Comparison of ENCODE assay signal across 15 cellular contexts in the genomic region with DNA sequence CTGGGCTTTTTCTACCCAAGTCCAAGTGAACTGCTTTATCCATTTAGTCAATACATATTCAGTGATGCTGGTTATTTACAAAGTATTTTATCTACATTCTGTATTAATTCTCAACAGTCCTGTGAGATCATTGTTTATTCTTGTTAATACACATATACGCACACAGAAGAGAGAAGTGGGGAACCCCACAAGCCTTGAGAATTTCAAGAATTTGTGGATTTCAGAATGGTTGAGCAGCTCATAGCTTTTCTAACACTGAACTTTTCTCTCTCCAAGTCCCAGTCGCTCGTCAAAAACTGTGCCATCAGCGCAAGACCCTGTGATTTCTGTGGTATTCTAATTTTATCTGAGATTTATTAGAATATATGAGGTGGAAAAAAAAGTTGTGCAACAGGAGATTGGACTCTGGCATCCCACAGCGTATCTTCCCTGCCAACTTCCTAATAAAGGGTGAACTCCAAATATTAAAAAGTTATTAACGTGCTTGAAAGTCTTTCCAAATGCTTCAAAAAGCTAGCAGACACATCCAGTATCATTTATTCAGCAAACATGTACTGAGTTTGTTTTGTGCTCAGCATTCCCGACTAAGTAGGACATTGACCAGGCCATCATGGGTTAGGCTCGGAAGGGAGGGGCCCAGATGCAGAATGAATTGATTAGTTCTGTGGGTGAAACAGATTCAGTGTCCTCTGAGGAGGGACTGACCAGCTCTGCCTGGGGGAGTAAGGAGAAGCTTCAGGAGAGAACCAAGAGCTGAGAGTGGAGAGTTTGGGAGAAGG.
DNase-seq lines count a peak whose midpoint lies in the region; ATAC-seq and TF ChIP-seq lines count a peak whose summit lies in the region.
"Had no signal": no experiment of that assay in that cellular context is flagged by ENCODE, and none has a peak within 500 bp of the region (broad histone marks: within the 10 kb centered on the region; RNA-seq: fewer than 3 reads in every experiment).

No MANE protein-coding gene starts in this region.

- no peak for ATAC-seq in right cardiac atrium
- peak; percentile 73 for ATAC-seq in sciatic nerve
- ATAC-seq in aorta (ENCODE audit: low FRiP score), result peak; percentile 62
- ATAC-seq in activated T-cell treated with anti-CD3 and anti-CD28 coated beads, Interleukin-2, amount 50 U/mL, for 4 hours, result no peak
- no peak for ATAC-seq in GM21423 (IDR thresholded peaks at IDR 0.05; ENCODE audit: unreplicated experiment)
- ATAC-seq in HG03469 (IDR thresholded peaks at IDR 0.05; ENCODE audit: unreplicated experiment), result no peak
- ATAC-seq: A549, Panc1 had no signal

- no peak overlapping the region for H3K4me3 Mint-ChIP-seq in activated T-cell treated with anti-CD3 and anti-CD28 coated beads, Interleukin-2, amount 50 U/mL, for 4 hours

- peaks cover 2% of the 10 kb centered on the region for H3K4me1 Mint-ChIP-seq in activated T-cell treated with anti-CD3 and anti-CD28 coated beads, Interleukin-2, amount 50 U/mL, for 4 hours (ENCODE audit: low read depth)

- peaks cover 10% of the 10 kb centered on the region for H3K27me3 Mint-ChIP-seq in activated T-cell treated with anti-CD3 and anti-CD28 coated beads, Interleukin-2, amount 50 U/mL, for 4 hours (ENCODE audit: low read depth)

- H3K36me3 Mint-ChIP-seq in activated T-cell treated with anti-CD3 and anti-CD28 coated beads, Interleukin-2, amount 50 U/mL, for 4 hours (ENCODE audit: insufficient read depth), result no peaks in the 10 kb centered on the region

- peak overlapping the region; percentile 56 to 97 for H3K27ac ChIP-seq in right atrium auricular region
- H3K27ac ChIP-seq in right cardiac atrium (ENCODE audit: low read length), result peak overlapping the region; percentile 79
- peak overlapping the region; percentile 95 to 97 for H3K27ac ChIP-seq in aorta (ENCODE audit: low read depth in 1 of 2, low read length in 2 of 2)

- 62% methylated on average over 8 of the region's 8 CpGs for WGBS in right cardiac atrium
- 10 to 14% methylated on average over 8 of the region's 8 CpGs for WGBS in aorta, 2 donors

- H3K9me3 ChIP-seq in right atrium auricular region, result no peaks in the 10 kb centered on the region
- H3K9me3 ChIP-seq in right cardiac atrium (ENCODE audit: control insufficient read depth, low read length), result no peaks in the 10 kb centered on the region
- no peaks in the 10 kb centered on the region for H3K9me3 ChIP-seq in aorta (ENCODE audit: control insufficient read depth, low read length)
- H3K9me3 ChIP-seq: A549 had no signal

- intact Hi-C loops in cardiac septum (cut with DNase I), result no loop called here
- intact Hi-C loops in right cardiac atrium (cut with DNase I), result loop anchor here in 1 of 4 donors (10.0 kb wide), 1 partner anchor 70 kb away; no protein-coding TSS in a partner anchor
- intact Hi-C loops in sciatic nerve (cut with DNase I), result no loop called here
- intact Hi-C loops in aorta (cut with DNase I), result no loop called here

- DNase-seq in right atrium auricular region (ENCODE audit: low spot score), result no peak
- no peak for DNase-seq in cardiac septum (ENCODE audit: low spot score)
- no peak for DNase-seq in right cardiac atrium
- no peak for DNase-seq in sciatic nerve (ENCODE audit: low spot score)
- no peak for DNase-seq in aorta
- DNase-seq in activated T-cell treated with anti-CD3 and anti-CD28 coated beads, Interleukin-2, amount 50 U/mL, for 4 hours, result no peak
- DNase-seq: activated CD4-positive, alpha-beta T cell treated with anti-CD3 and anti-CD28 coated beads, Interleukin-2, amount 50 U/mL, for 48 hours; activated effector memory CD4-positive, alpha-beta T cell treated with Interleukin-2 at 50 U/mL for 16 hours; COR-L47; NCI-H510A treated with DMSO at 0.1 percent for 48 hours; T-helper 9 cell had no signal

- H3K4me3 ChIP-seq in right atrium auricular region, result no peak overlapping the region
- no peak overlapping the region for H3K4me3 ChIP-seq in right cardiac atrium (ENCODE audit: low read length)
- H3K4me3 ChIP-seq in aorta (ENCODE audit: low read length in 2 of 2), result no peak overlapping the region
- H3K4me3 ChIP-seq: A549 had no signal

- TF ChIP-seq CTCF in right atrium auricular region (IDR thresholded peaks at IDR 0.05), result no peak

- H3K27me3 ChIP-seq in right atrium auricular region, result no peaks in the 10 kb centered on the region
- H3K27me3 ChIP-seq in right cardiac atrium (ENCODE audit: control insufficient read depth, insufficient read depth), result no peaks in the 10 kb centered on the region
- no peaks in the 10 kb centered on the region for H3K27me3 ChIP-seq in aorta (ENCODE audit: control insufficient read depth in 1 of 2, insufficient read depth in 2 of 2, low read length in 1 of 2)

- no peaks in the 10 kb centered on the region for H3K9me3 Mint-ChIP-seq in activated T-cell treated with anti-CD3 and anti-CD28 coated beads, Interleukin-2, amount 50 U/mL, for 4 hours

- H3K4me1 ChIP-seq in right atrium auricular region (peaks cover 0 to 90% of the 10 kb centered on the region in 2 donors), right cardiac atrium (ENCODE audit: control insufficient read depth, insufficient read depth, low read length) (peaks cover 15% of the 10 kb centered on the region), aorta (ENCODE audit: control insufficient read depth in 1 of 2, insufficient read depth in 2 of 2, low read length in 2 of 2) (peaks cover 9 to 15% of the 10 kb centered on the region in 2 donors)

- H3K36me3 ChIP-seq in right atrium auricular region, result no peaks in the 10 kb centered on the region
- H3K36me3 ChIP-seq in aorta (ENCODE audit: control insufficient read depth in 1 of 2, insufficient read depth in 2 of 2, low read length in 1 of 2), result no peaks in the 10 kb centered on the region

Comparison
In these comparisons a context has a peak if more than half of its experiments do, and no peak if none do; other contexts are left out.
1. ATAC-seq: peak in sciatic nerve (single experiment) and aorta (single experiment); none in right cardiac atrium (0 of 2), activated T-cell treated with anti-CD3 and anti-CD28 coated beads, Interleukin-2, amount 50 U/mL, for 4 hours (0 of 2), GM21423 (single experiment) and HG03469 (single experiment).
2. Peak in every context shown above with its lines, with median percentiles within 50 percentile points of each other: H3K27ac ChIP-seq.